ENCODE assay signal across 21 cellular contexts in the genomic region with DNA sequence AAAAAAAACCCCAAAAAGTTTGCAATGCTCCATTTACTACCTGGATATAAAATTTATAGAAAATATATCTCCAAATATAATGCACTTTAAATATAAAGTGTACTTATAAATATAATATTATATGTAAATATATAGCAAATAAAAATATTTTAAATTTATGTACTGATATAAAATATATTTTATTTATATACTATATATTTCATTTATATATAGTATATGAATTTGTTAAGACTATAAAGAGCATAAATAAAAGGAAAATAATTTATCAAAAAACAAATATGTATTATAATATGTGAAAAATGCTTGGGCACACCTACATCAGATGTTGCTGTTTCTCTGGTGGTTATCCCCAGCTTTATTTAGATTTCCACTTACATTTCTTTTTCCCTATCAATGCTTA.
DNase-seq lines count a peak whose midpoint lies in the region; FAIRE-seq and TF ChIP-seq lines count a peak whose summit lies in the region.
"Had no signal": no experiment of that assay in that cellular context is flagged by ENCODE, and none has a peak within 500 bp of the region (broad histone marks: within the 10 kb centered on the region; RNA-seq: fewer than 3 reads in every experiment).

No MANE protein-coding gene starts in this region.

- no peak overlapping the region for H3K4me3 ChIP-seq in testis
- H3K4me3 ChIP-seq: A549, HAP-1 had no signal

- TF ChIP-seq CTCF in testis (IDR thresholded peaks at IDR 0.05) = no peak

- no peak for DNase-seq in frontal cortex (ENCODE audit: low spot score in 2 of 2)
- no peak for DNase-seq in testis
- DNase-seq in CD1c-positive myeloid dendritic cell (ENCODE audit: extremely low spot score) = no peak
- DNase-seq in cerebellum (ENCODE audit: low spot score) = no peak
- DNase-seq: C1 segment of cervical spinal cord; Caco-2; CD4-positive, CD25-positive, alpha-beta regulatory T cell; CD8-positive, alpha-beta T cell; DMS153; DMS79; EL; GF-D8; GOT3; HFFc6 had no signal

- H3K4me1 ChIP-seq in testis = no peaks in the 10 kb centered on the region
- H3K4me1 ChIP-seq: A549, Caco-2, HAP-1 had no signal

- FAIRE-seq in A204.1 (lab: Jason Lieb, UNC) = peak; percentile 94
- peak; percentile 97 for FAIRE-seq in TTC549 (lab: Jason Lieb, UNC)
- peak; percentile 98 for FAIRE-seq in frontal cortex (lab: Jason Lieb, UNC)
- FAIRE-seq: A549, GM18507, H54 had no signal

- no peak for TF ChIP-seq POLR2A in testis (IDR thresholded peaks at IDR 0.05)

- no peaks in the 10 kb centered on the region for H3K27me3 ChIP-seq in testis

- intact Hi-C loops in testis (cut with DNase I; ENCODE audit: low total_unique reads) = no loop called here

- no peaks in the 10 kb centered on the region for H3K36me3 ChIP-seq in testis (ENCODE audit: low read depth, missing control alignments)
- H3K36me3 ChIP-seq: HAP-1 had no signal

- no peaks in the 10 kb centered on the region for H3K9me3 ChIP-seq in testis
- H3K9me3 ChIP-seq: A549, Caco-2, HAP-1 had no signal

- no peak overlapping the region for H3K27ac ChIP-seq in testis
- H3K27ac ChIP-seq: 22Rv1, A549 had no signal
